ENCODE assay signal across 21 cellular contexts in genomic region chr18:27042177-27042576, GRCh38.
DNase-seq lines count a peak whose midpoint lies in the region; ATAC-seq and TF ChIP-seq lines count a peak whose summit lies in the region.
"Had no signal": no experiment of that assay in that cellular context is flagged by ENCODE, and none has a peak within 500 bp of the region (broad histone marks: within the 10 kb centered on the region; RNA-seq: fewer than 3 reads in every experiment).

No MANE protein-coding gene starts in this region.

- no peaks in the 10 kb centered on the region for H3K36me3 ChIP-seq in right lobe of liver
- H3K36me3 ChIP-seq: BE2C; BLaER1 treated with 17β-estradiol and CSF1 and Interleukin-3, amounts not matched to agents 10 nM and 100 nM; HAP-1 had no signal

- intact Hi-C loops in right lobe of liver (cut with DNase I) = no loop called here

- peak overlapping the region in 2 of 3 donors; percentile 34 to 77 for H3K27ac ChIP-seq in right lobe of liver
- no peak overlapping the region for H3K27ac ChIP-seq in caudate nucleus (ENCODE audit: low read depth, low read length)
- H3K27ac ChIP-seq: A549; BLaER1 treated with 17β-estradiol and CSF1 and Interleukin-3, amounts not matched to agents 10 nM and 100 nM had no signal

- TF ChIP-seq POLR2A in right lobe of liver (IDR thresholded peaks at IDR 0.05) = no peak

- H3K4me1 ChIP-seq in right lobe of liver = peaks cover 0 to 35% (median 8%) of the 10 kb centered on the region in 4 donors
- H3K4me1 ChIP-seq: A549; BE2C; BLaER1 treated with 17β-estradiol and CSF1 and Interleukin-3, amounts not matched to agents 10 nM and 100 nM; HAP-1 had no signal

- no peaks in the 10 kb centered on the region for H3K27me3 ChIP-seq in right lobe of liver
- H3K27me3 ChIP-seq: BE2C; BLaER1 treated with 17β-estradiol and CSF1 and Interleukin-3, amounts not matched to agents 10 nM and 100 nM had no signal

- peak; percentile 50 for DNase-seq in NCI-H748 (lab: John Stamatoyannopoulos, UW; ENCODE audit: unreplicated experiment)
- DNase-seq in NCI-H748 treated with DMSO at 0.1 percent for 48 hours (lab: John Stamatoyannopoulos, UW) = no peak
- peak; percentile 23 for DNase-seq in NCI-H146 treated with DMSO at 0.1 percent for 48 hours (lab: John Stamatoyannopoulos, UW; ENCODE audit: unreplicated experiment)
- DNase-seq in left lobe of liver (ENCODE audit: low spot score) = peak; percentile 59
- DNase-seq in right lobe of liver = peak in 2 of 3 donors; percentile 19 to 60
- no peak for DNase-seq in caudate nucleus (lab: John Stamatoyannopoulos, UW)
- DNase-seq: 8988T; ACHN; AML-193; BE2C; CD4-positive, alpha-beta T cell; CD8-positive, alpha-beta memory T cell; DMS153; DMS79 treated with DMSO at 0.1 percent for 48 hours; GF-D8; GOT3; HFFc6 had no signal

- no peak overlapping the region for H3K4me3 ChIP-seq in right lobe of liver
- H3K4me3 ChIP-seq: A549; BLaER1 treated with 17β-estradiol and CSF1 and Interleukin-3, amounts not matched to agents 10 nM and 100 nM; HAP-1 had no signal

- no peaks in the 10 kb centered on the region for H3K9me3 ChIP-seq in right lobe of liver
- H3K9me3 ChIP-seq: A549; BE2C; BLaER1 treated with 17β-estradiol and CSF1 and Interleukin-3, amounts not matched to agents 10 nM and 100 nM; HAP-1 had no signal

- ATAC-seq in left lobe of liver = peak; percentile 93
- peak; percentile 94 to 98 (median 94) for ATAC-seq in right lobe of liver
- ATAC-seq in HG03457 (IDR thresholded peaks at IDR 0.05; ENCODE audit: unreplicated experiment) = no peak
- ATAC-seq: A549 had no signal

- TF ChIP-seq CTCF in right lobe of liver (IDR thresholded peaks at IDR 0.05) = no peak

Comparison
In these comparisons a context has a peak if more than half of its experiments do, and no peak if none do; other contexts are left out.
1. DNase-seq: peak in NCI-H748 (single experiment), NCI-H146 treated with DMSO at 0.1 percent for 48 hours (single experiment), left lobe of liver (single experiment) and right lobe of liver (2 of 3); none in NCI-H748 treated with DMSO at 0.1 percent for 48 hours (single experiment) and caudate nucleus (0 of 61).